ENCODE assay signal across 12 cellular contexts in genomic region chr16:16150117-16150877, GRCh38.
DNase-seq lines count a peak whose midpoint lies in the region; ATAC-seq and TF ChIP-seq lines count a peak whose summit lies in the region.
"Had no signal": no experiment of that assay in that cellular context is flagged by ENCODE, and none has a peak within 500 bp of the region (broad histone marks: within the 10 kb centered on the region; RNA-seq: fewer than 3 reads in every experiment).

No MANE protein-coding gene starts in this region.

- H3K4me3 Mint-ChIP-seq in activated T-helper 2 cell treated with anti-CD3 and anti-CD28 coated beads, Interferon-gamma antibody, Interleukin-2, Interleukin-4, amounts not matched to agents 10 μg/mL and 5 μg/mL and 100 μg/mL, durations not matched to agents 14 hours and 24 hours and 36 hours (ENCODE audit: low read depth), result no peak overlapping the region
- H3K4me3 Mint-ChIP-seq: naive thymus-derived CD8-positive, alpha-beta T cell had no signal

- peaks cover 3% of the 10 kb centered on the region for H3K4me1 Mint-ChIP-seq in activated T-helper 2 cell treated with anti-CD3 and anti-CD28 coated beads, Interferon-gamma antibody, Interleukin-2, Interleukin-4, amounts not matched to agents 10 μg/mL and 5 μg/mL and 100 μg/mL, durations not matched to agents 14 hours and 24 hours and 36 hours (ENCODE audit: low read depth)

- intact Hi-C loops in activated T-helper 2 cell treated with anti-CD3 and anti-CD28 coated beads, Interferon-gamma antibody, Interleukin-2, Interleukin-4, amounts not matched to agents 10 μg/mL and 5 μg/mL and 100 μg/mL, durations not matched to agents 14 hours and 24 hours and 36 hours (cut with micrococcal nuclease), result no loop called here

- DNase-seq in AG10803 (ENCODE audit: low read depth), result peak; percentile 62
- peak; percentile 56 to 57 for DNase-seq in SHP77 (lab: John Stamatoyannopoulos, UW)
- DNase-seq in foreskin fibroblast, result peak; percentile 58 to 77
- peak in 55 of 56 donors; percentile 11 to 94 (median 78) for DNase-seq in nucleus accumbens (lab: John Stamatoyannopoulos, UW)
- no peak for DNase-seq in activated T-helper 2 cell treated with anti-CD3 and anti-CD28 coated beads, Interferon-gamma antibody, Interleukin-2, Interleukin-4, amounts not matched to agents 10 μg/mL and 5 μg/mL and 100 μg/mL, durations not matched to agents 14 hours and 24 hours and 36 hours (ENCODE audit: low spot score)
- DNase-seq in germinal center (ENCODE audit: low spot score), result no peak
- DNase-seq: central memory CD4-positive, alpha-beta T cell; naive thymus-derived CD8-positive, alpha-beta T cell; NCI-H526 treated with DMSO at 0.1 percent for 48 hours had no signal

- H3K36me3 Mint-ChIP-seq in activated T-helper 2 cell treated with anti-CD3 and anti-CD28 coated beads, Interferon-gamma antibody, Interleukin-2, Interleukin-4, amounts not matched to agents 10 μg/mL and 5 μg/mL and 100 μg/mL, durations not matched to agents 14 hours and 24 hours and 36 hours (ENCODE audit: low read depth), result peaks cover 5% of the 10 kb centered on the region

- H3K4me3 ChIP-seq in AG10803 (ENCODE audit: low read length) (no peak overlapping the region), foreskin fibroblast (ENCODE audit: low read depth in 1 of 2, low read length in 2 of 2) (no peak overlapping the region)
- H3K4me3 ChIP-seq: BLaER1 treated with 17β-estradiol and CSF1 and Interleukin-3, amounts not matched to agents 10 nM and 100 nM had no signal

- no peaks in the 10 kb centered on the region for H3K9me3 Mint-ChIP-seq in activated T-helper 2 cell treated with anti-CD3 and anti-CD28 coated beads, Interferon-gamma antibody, Interleukin-2, Interleukin-4, amounts not matched to agents 10 μg/mL and 5 μg/mL and 100 μg/mL, durations not matched to agents 14 hours and 24 hours and 36 hours
- H3K9me3 Mint-ChIP-seq: naive thymus-derived CD8-positive, alpha-beta T cell had no signal

- no peak overlapping the region for H3K27ac Mint-ChIP-seq in activated T-helper 2 cell treated with anti-CD3 and anti-CD28 coated beads, Interferon-gamma antibody, Interleukin-2, Interleukin-4, amounts not matched to agents 10 μg/mL and 5 μg/mL and 100 μg/mL, durations not matched to agents 14 hours and 24 hours and 36 hours

- no peaks in the 10 kb centered on the region for H3K27me3 Mint-ChIP-seq in activated T-helper 2 cell treated with anti-CD3 and anti-CD28 coated beads, Interferon-gamma antibody, Interleukin-2, Interleukin-4, amounts not matched to agents 10 μg/mL and 5 μg/mL and 100 μg/mL, durations not matched to agents 14 hours and 24 hours and 36 hours (ENCODE audit: low read depth)

- TF ChIP-seq CTCF in AG10803 (conservative IDR thresholded peaks at IDR 0.05; ENCODE audit: low read length) (no peak), foreskin fibroblast (IDR thresholded peaks at IDR 0.05; ENCODE audit: low read depth, low read length) (no peak)

- ATAC-seq in GM18909 (IDR thresholded peaks at IDR 0.05; ENCODE audit: poor library complexity, unreplicated experiment), result no peak
- ATAC-seq in GM21367 (IDR thresholded peaks at IDR 0.05; ENCODE audit: unreplicated experiment), result no peak

Comparison
In these comparisons a context has a peak if more than half of its experiments do, and no peak if none do; other contexts are left out.
1. DNase-seq: peak in AG10803 (single experiment), SHP77 (2 of 2), foreskin fibroblast (2 of 2) and nucleus accumbens (55 of 56); none in activated T-helper 2 cell treated with anti-CD3 and anti-CD28 coated beads, Interferon-gamma antibody, Interleukin-2, Interleukin-4, amounts not matched to agents 10 μg/mL and 5 μg/mL and 100 μg/mL, durations not matched to agents 14 hours and 24 hours and 36 hours (single experiment) and germinal center (single experiment).